ENCODE assay signal across 15 cellular contexts in genomic region chr20:12925863-12926547, GRCh38.
"Had no signal": no experiment of that assay in that cellular context is flagged by ENCODE, and none has a peak within 500 bp of the region (broad histone marks: within the 10 kb centered on the region; RNA-seq: fewer than 3 reads in every experiment).

No MANE protein-coding gene starts in this region.

- H3K36me3 ChIP-seq: left ventricle myocardium inferior, spleen, thoracic aorta, vagina had no signal

- H3K4me1 Mint-ChIP-seq: activated naive CD4-positive, alpha-beta T cell treated with anti-CD3 and anti-CD28 coated beads, Interleukin-2, amount 10 ng/mL, durations not matched to agents 7 days and 5 days had no signal

- ATAC-seq: activated CD8-positive, alpha-beta memory T cell treated with anti-CD3 and anti-CD28 coated beads, Interleukin-2, amount 10 ng/mL, durations not matched to agents 7 days and 5 days had no signal

- H3K9me3 ChIP-seq: thoracic aorta, vagina had no signal

- H3K4me1 ChIP-seq: spleen, vagina had no signal

- H3K27ac ChIP-seq: left ventricle myocardium inferior, spleen, thoracic aorta, vagina had no signal

- H3K4me3 Mint-ChIP-seq: activated CD8-positive, alpha-beta memory T cell treated with anti-CD3 and anti-CD28 coated beads, Interleukin-2, amount 10 ng/mL, durations not matched to agents 7 days and 5 days; activated CD8-positive, alpha-beta T cell treated with anti-CD3 and anti-CD28 coated beads for 36 hours; activated naive CD4-positive, alpha-beta T cell treated with anti-CD3 and anti-CD28 coated beads, Interleukin-2, amount 10 ng/mL, durations not matched to agents 7 days and 5 days; nephron progenitor cell; T-helper 17 cell; type B pancreatic cell had no signal

- H3K9me3 Mint-ChIP-seq: activated naive CD4-positive, alpha-beta T cell treated with anti-CD3 and anti-CD28 coated beads, Interleukin-2, amount 10 ng/mL, durations not matched to agents 7 days and 5 days had no signal

- H3K27ac Mint-ChIP-seq: activated CD8-positive, alpha-beta memory T cell treated with anti-CD3 and anti-CD28 coated beads, Interleukin-2, amount 10 ng/mL, durations not matched to agents 7 days and 5 days; activated CD8-positive, alpha-beta T cell treated with anti-CD3 and anti-CD28 coated beads for 36 hours; activated naive CD4-positive, alpha-beta T cell treated with anti-CD3 and anti-CD28 coated beads, Interleukin-2, amount 10 ng/mL, durations not matched to agents 7 days and 5 days; T-helper 17 cell had no signal

- H3K27me3 ChIP-seq: spleen, vagina had no signal

- H3K4me3 ChIP-seq: left ventricle myocardium inferior, spleen, vagina had no signal

- DNase-seq: activated CD4-positive, CD25-positive, alpha-beta regulatory T cell; activated CD8-positive, alpha-beta memory T cell treated with anti-CD3 and anti-CD28 coated beads, Interleukin-2, amount 10 ng/mL, durations not matched to agents 7 days and 5 days; activated effector memory CD4-positive, alpha-beta T cell treated with anti-CD3 and anti-CD28 coated beads, Interleukin-2, amount 50 U/mL, for 16 hours; activated T-cell treated with anti-CD3 and anti-CD28 coated beads for 4 hours; effector CD8-positive, alpha-beta T cell; left ventricle myocardium inferior; spleen; stimulated activated naive CD4-positive, alpha-beta T cell treated with Interleukin-2 at 50 U/mL for 16 hours; T-helper 17 cell had no signal

- H3K27me3 Mint-ChIP-seq: activated CD8-positive, alpha-beta memory T cell treated with anti-CD3 and anti-CD28 coated beads, Interleukin-2, amount 10 ng/mL, durations not matched to agents 7 days and 5 days; activated CD8-positive, alpha-beta T cell treated with anti-CD3 and anti-CD28 coated beads for 36 hours; activated naive CD4-positive, alpha-beta T cell treated with anti-CD3 and anti-CD28 coated beads, Interleukin-2, amount 10 ng/mL, durations not matched to agents 7 days and 5 days; T-helper 17 cell; type B pancreatic cell had no signal

- H3K36me3 Mint-ChIP-seq: activated CD8-positive, alpha-beta memory T cell treated with anti-CD3 and anti-CD28 coated beads, Interleukin-2, amount 10 ng/mL, durations not matched to agents 7 days and 5 days; activated naive CD4-positive, alpha-beta T cell treated with anti-CD3 and anti-CD28 coated beads, Interleukin-2, amount 10 ng/mL, durations not matched to agents 7 days and 5 days; type B pancreatic cell had no signal
